In genomic region chr4:52750213-52750612, GRCh38 we compare ENCODE assay signal across 1 cellular context.
TF ChIP-seq lines count a peak whose summit lies in the region.

No MANE protein-coding gene starts in this region.

TF ChIP-seq in GM23338, 12 proteins besides CTCF, POLR2A, EP300 and RAD21 (continued from another document):
- no peak for TF ChIP-seq REST (IDR thresholded peaks at IDR 0.05; ENCODE audit: unreplicated experiment)
- TF ChIP-seq EZH2phosphoT487 (IDR thresholded peaks at IDR 0.05; ENCODE audit: unreplicated experiment) = no peak
TF ChIP-seq in GM23338: peak in this region for 0.
